4 cellular contexts compared by ENCODE assay signal in the genomic region with DNA sequence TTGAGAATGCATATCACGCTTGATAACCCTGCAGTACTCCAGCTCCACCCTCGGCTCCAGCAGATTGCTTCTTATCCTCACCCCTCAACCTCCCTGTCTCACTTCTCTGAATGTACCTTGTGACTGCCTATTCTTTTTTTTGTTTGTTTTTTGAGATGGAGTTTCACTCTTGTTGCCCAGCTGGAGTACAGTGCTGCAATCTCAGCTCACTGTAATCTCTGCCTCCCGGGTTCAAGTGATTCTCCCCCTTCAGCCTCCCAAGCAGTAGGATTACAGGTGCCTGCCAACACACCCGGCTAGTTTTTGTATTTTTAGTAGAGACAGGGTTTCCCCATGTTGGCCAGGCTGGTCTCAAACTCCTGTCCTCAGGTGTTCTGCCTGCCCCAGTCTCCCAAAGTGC. TPM values are rescaled to one million over a fixed set of nuclear protein-coding genes. Genes with fewer than 3 reads are reported as not detected.
"Had no signal": no experiment of that assay in that cellular context is flagged by ENCODE, and none has a peak within 500 bp of the region (broad histone marks: within the 10 kb centered on the region; RNA-seq: fewer than 3 reads in every experiment).

No MANE protein-coding gene starts in this region.

RNA-seq across cellular contexts. Expression of a gene that starts 55.5 kb away (rescaled TPM):
- total RNA-seq: activated CD8-positive, alpha-beta T cell treated with anti-CD3 and anti-CD28 coated beads, Interleukin-2, amount 10 ng/mL, durations not matched to agents 7 days and 5 days; cerebellum; RPMI7951; T-helper 17 cell had no signal
